ENCODE assay signal across 34 cellular contexts in genomic region chr16:86685071-86685470, GRCh38.
"Had no signal": no experiment of that assay in that cellular context is flagged by ENCODE, and none has a peak within 500 bp of the region (broad histone marks: within the 10 kb centered on the region; RNA-seq: fewer than 3 reads in every experiment).

No MANE protein-coding gene starts in this region.

- H3K27ac ChIP-seq: adrenal gland, body of pancreas, brain microvascular endothelial cell, breast epithelium, VCaP had no signal

- ATAC-seq: activated CD8-positive, alpha-beta T cell treated with anti-CD3 and anti-CD28 coated beads for 36 hours; activated naive CD4-positive, alpha-beta T cell treated with anti-CD3 and anti-CD28 coated beads, Interleukin-2, amount 50 U/mL, for 72 hours; activated T-cell treated with anti-CD3 and anti-CD28 coated beads, Interleukin-2, amount 50 U/mL, for 4 hours; activated T-cell treated with anti-CD3 and anti-CD28 coated beads, Interleukin-2, amount 50 U/mL, for 72 hours; activated T-helper 17 cell treated with anti-CD3 and anti-CD28 coated beads, Interleukin-2, amount 50 U/mL, for 72 hours; body of pancreas had no signal

- H3K27me3 ChIP-seq: adrenal gland, ascending aorta, body of pancreas, brain microvascular endothelial cell had no signal

- DNase-seq: activated B cell treated with CpG ODN at 0.5 μM for 24 hours; activated CD4-positive, alpha-beta memory T cell treated with anti-CD3 and anti-CD28 coated beads for 36 hours; activated CD4-positive, alpha-beta T cell treated with anti-CD3 and anti-CD28 coated beads for 4 hours; activated CD4-positive, alpha-beta T cell treated with anti-CD3 and anti-CD28 coated beads, Interleukin-2, amount 10 ng/mL, durations not matched to agents 24 days and 14 days; activated CD4-positive, alpha-beta T cell treated with anti-CD3 and anti-CD28 coated beads, Interleukin-2, amount 50 U/mL, for 1 hour; activated CD4-positive, alpha-beta T cell treated with anti-CD3 and anti-CD28 coated beads, Interleukin-2, amount 50 U/mL, for 4 hours; activated CD4-positive, CD25-positive, alpha-beta regulatory T cell treated with anti-CD3 and anti-CD28 coated beads, Interleukin-2, amount 50 U/mL, for 72 hours; activated CD8-positive, alpha-beta memory T cell treated with anti-CD3 and anti-CD28 coated beads, Interleukin-2, amount 50 U/mL, for 4 hours; activated CD8-positive, alpha-beta T cell treated with anti-CD3 and anti-CD28 coated beads for 36 hours; activated effector memory CD4-positive, alpha-beta T cell treated with anti-CD3 and anti-CD28 coated beads, Interleukin-2, amount 50 U/mL, for 16 hours; activated gamma-delta T cell treated with Interleukin-2 at 50 U/mL for 16 hours; activated naive CD4-positive, alpha-beta T cell; activated naive CD4-positive, alpha-beta T cell treated with anti-CD3 and anti-CD28 coated beads for 36 hours; activated naive CD4-positive, alpha-beta T cell treated with anti-CD3 and anti-CD28 coated beads, Interleukin-2, amount 50 U/mL, for 16 hours; activated naive CD8-positive, alpha-beta T cell treated with anti-CD3 and anti-CD28 coated beads for 36 hours; activated T-cell treated with anti-CD3 and anti-CD28 coated beads for 4 hours; activated T-cell treated with anti-CD3 and anti-CD28 coated beads, Interleukin-2, amount 50 U/mL, for 1 hour; activated T-cell treated with anti-CD3 and anti-CD28 coated beads, Interleukin-2, amount 50 U/mL, for 4 hours; activated T-cell treated with anti-CD3 and anti-CD28 coated beads, Interleukin-2, amount 50 U/mL, for 72 hours; adrenal gland; amygdala; anterior cingulate cortex; body of pancreas; brain microvascular endothelial cell; central memory CD4-positive, alpha-beta T cell; T-helper 1 cell; T-helper 2 cell; T-helper 9 cell had no signal

- H3K36me3 ChIP-seq: adrenal gland, ascending aorta, brain microvascular endothelial cell, breast epithelium had no signal

- H3K4me1 ChIP-seq: adrenal gland, body of pancreas, breast epithelium had no signal

- FAIRE-seq: TTC549 had no signal

- H3K4me3 ChIP-seq: adrenal gland, ascending aorta, body of pancreas, breast epithelium had no signal

- H3K9me3 ChIP-seq: adrenal gland, body of pancreas, breast epithelium had no signal
